In genomic region chr20:41014557-41015088, GRCh38 we compare ENCODE assay signal across 18 cellular contexts. TPM values are rescaled to one million over a fixed set of nuclear protein-coding genes. Genes with fewer than 3 reads are reported as not detected.
DNase-seq lines count a peak whose midpoint lies in the region; ATAC-seq and TF ChIP-seq lines count a peak whose summit lies in the region.
"Had no signal": no experiment of that assay in that cellular context is flagged by ENCODE, and none has a peak within 500 bp of the region (broad histone marks: within the 10 kb centered on the region; RNA-seq: fewer than 3 reads in every experiment).

No MANE protein-coding gene starts in this region.

- CTCF ChIA-PET in CD8-positive, alpha-beta memory T cell (lab: Charles Lee) = interaction anchor here (0.7 kb wide), 1 partner anchor 21 kb away, joined by 3 read pairs; no protein-coding TSS in a partner anchor

- H3K79me2 ChIP-seq in KMS-11 (ENCODE audit: insufficient read depth, low read depth) = no peaks in the 10 kb centered on the region

- ATAC-seq in activated naive CD4-positive, alpha-beta T cell treated with anti-CD3 and anti-CD28 coated beads, Interleukin-2, amount 50 U/mL, for 72 hours = no peak
- ATAC-seq: CD8-positive, alpha-beta T cell had no signal

- H3K9ac ChIP-seq in KMS-11 = no peak overlapping the region
- H3K9ac ChIP-seq: BLaER1 had no signal

- no peak overlapping the region for H3K27ac ChIP-seq in KMS-11
- no peak overlapping the region for H3K27ac ChIP-seq in CD8-positive, alpha-beta memory T cell (ENCODE audit: low read depth, low read length)
- H3K27ac ChIP-seq: BLaER1, PC-9 had no signal

- peak overlapping the region; percentile 9; the same call in 1 of the 2 replicates for H3K4me2 ChIP-seq in KMS-11
- H3K4me2 ChIP-seq: BLaER1, PC-9 had no signal

- DNase-seq in activated naive CD4-positive, alpha-beta T cell treated with anti-CD3 and anti-CD28 coated beads, Interleukin-2, amount 50 U/mL, for 72 hours (ENCODE audit: low spot score in 2 of 2) = no peak
- peak; percentile 49 for DNase-seq in RPMI8226
- DNase-seq in myocyte (ENCODE audit: low read depth) = peak; percentile 49
- DNase-seq in CD8-positive, alpha-beta memory T cell = no peak
- DNase-seq in NK-92 (lab: John Stamatoyannopoulos, UW; ENCODE audit: unreplicated experiment) = no peak
- no peak for DNase-seq in activated CD4-positive, alpha-beta T cell treated with anti-CD3 and anti-CD28 coated beads, Interleukin-2, amount 50 U/mL, for 4 hours
- DNase-seq: CD8-positive, alpha-beta T cell; GOT3; HFFc6; Kasumi-1; NCI-H1105; NCI-H1694; NCI-H2107; NCI-H345; PC-9 had no signal

- no peaks in the 10 kb centered on the region for H3K36me3 ChIP-seq in KMS-11 (ENCODE audit: insufficient read depth)
- no peaks in the 10 kb centered on the region for H3K36me3 ChIP-seq in CD8-positive, alpha-beta memory T cell (ENCODE audit: insufficient read depth, low read length)
- H3K36me3 ChIP-seq: BLaER1 had no signal

- no peaks in the 10 kb centered on the region for H3K9me3 ChIP-seq in CD8-positive, alpha-beta memory T cell (ENCODE audit: low read length)
- H3K9me3 ChIP-seq: BLaER1 had no signal

- H3K4me1 ChIP-seq in KMS-11 (ENCODE audit: low read depth, poor library complexity, severe bottlenecking) = peaks cover 60% of the 10 kb centered on the region
- no peaks in the 10 kb centered on the region for H3K4me1 ChIP-seq in CD8-positive, alpha-beta memory T cell (ENCODE audit: insufficient read depth, low read length)

- peaks cover 16% of the 10 kb centered on the region for H3K4me1 Mint-ChIP-seq in activated naive CD4-positive, alpha-beta T cell treated with anti-CD3 and anti-CD28 coated beads, Interleukin-2, amount 50 U/mL, for 24 hours
- H3K4me1 Mint-ChIP-seq in CD8-positive, alpha-beta memory T cell = peaks cover 13 to 17% (median 14%) of the 10 kb centered on the region in 3 donors

- no peaks in the 10 kb centered on the region for H3K36me3 Mint-ChIP-seq in activated naive CD4-positive, alpha-beta T cell treated with anti-CD3 and anti-CD28 coated beads, Interleukin-2, amount 50 U/mL, for 24 hours
- H3K36me3 Mint-ChIP-seq in activated naive CD4-positive, alpha-beta T cell treated with anti-CD3 and anti-CD28 coated beads, Interleukin-2, amount 50 U/mL, for 72 hours = no peaks in the 10 kb centered on the region
- no peaks in the 10 kb centered on the region for H3K36me3 Mint-ChIP-seq in CD8-positive, alpha-beta memory T cell
- H3K36me3 Mint-ChIP-seq: CD8-positive, alpha-beta T cell had no signal

- H3K27ac Mint-ChIP-seq in activated naive CD4-positive, alpha-beta T cell treated with anti-CD3 and anti-CD28 coated beads, Interleukin-2, amount 50 U/mL, for 24 hours = peak overlapping the region; percentile 8
- H3K27ac Mint-ChIP-seq in activated naive CD4-positive, alpha-beta T cell treated with anti-CD3 and anti-CD28 coated beads, Interleukin-2, amount 50 U/mL, for 72 hours = no peak overlapping the region
- H3K27ac Mint-ChIP-seq in CD8-positive, alpha-beta memory T cell = peak overlapping the region in 1 of 8 donors; percentile 14
- H3K27ac Mint-ChIP-seq: CD8-positive, alpha-beta T cell; HFFc6 had no signal

- H3K27me3 ChIP-seq in KMS-11 (ENCODE audit: insufficient read depth, low read depth) = no peaks in the 10 kb centered on the region
- no peaks in the 10 kb centered on the region for H3K27me3 ChIP-seq in CD8-positive, alpha-beta memory T cell (ENCODE audit: insufficient read depth, low read length, poor library complexity, severe bottlenecking)
- H3K27me3 ChIP-seq: BLaER1 had no signal

- H3K4me3 ChIP-seq in KMS-11 (IDR thresholded peaks at IDR 0.05; ENCODE audit: insufficient read depth, low read depth, low read length) = no peak overlapping the region
- H3K4me3 ChIP-seq in CD8-positive, alpha-beta memory T cell (ENCODE audit: low read length) = no peak overlapping the region
- H3K4me3 ChIP-seq: BLaER1, PC-9 had no signal

- H2AFZ ChIP-seq in KMS-11 (ENCODE audit: low read depth) = no peak overlapping the region
- H2AFZ ChIP-seq: PC-9 had no signal

- no peaks in the 10 kb centered on the region for H3K27me3 Mint-ChIP-seq in activated naive CD4-positive, alpha-beta T cell treated with anti-CD3 and anti-CD28 coated beads, Interleukin-2, amount 50 U/mL, for 24 hours
- H3K27me3 Mint-ChIP-seq in CD8-positive, alpha-beta memory T cell = peaks cover 0 to 2% of the 10 kb centered on the region in 2 donors

- no peak overlapping the region for H3K4me3 Mint-ChIP-seq in activated naive CD4-positive, alpha-beta T cell treated with anti-CD3 and anti-CD28 coated beads, Interleukin-2, amount 50 U/mL, for 24 hours
- no peak overlapping the region for H3K4me3 Mint-ChIP-seq in CD8-positive, alpha-beta memory T cell
- H3K4me3 Mint-ChIP-seq: CD8-positive, alpha-beta T cell; HFFc6 had no signal

- H4K20me1 ChIP-seq in KMS-11 (ENCODE audit: insufficient read depth) = no peaks in the 10 kb centered on the region
- H4K20me1 ChIP-seq: BLaER1 had no signal

- no peak for TF ChIP-seq CTCF in KMS-11 (conservative IDR thresholded peaks at IDR 0.05; ENCODE audit: low read depth, low read length)

- H3K9me3 Mint-ChIP-seq in activated naive CD4-positive, alpha-beta T cell treated with anti-CD3 and anti-CD28 coated beads, Interleukin-2, amount 50 U/mL, for 24 hours = no peaks in the 10 kb centered on the region
- H3K9me3 Mint-ChIP-seq in activated naive CD4-positive, alpha-beta T cell treated with anti-CD3 and anti-CD28 coated beads, Interleukin-2, amount 50 U/mL, for 72 hours = no peaks in the 10 kb centered on the region
- H3K9me3 Mint-ChIP-seq in CD8-positive, alpha-beta memory T cell = no peaks in the 10 kb centered on the region
- H3K9me3 Mint-ChIP-seq: CD8-positive, alpha-beta T cell; HFFc6 had no signal

- POLR2A ChIA-PET in CD8-positive, alpha-beta memory T cell (lab: Charles Lee) = no interaction called here

RNA-seq across cellular contexts. Expression of gene TOP1, which starts 14.0 kb away (rescaled TPM):
- 10 to 100 TPM; 62.4 to 98.9 TPM for total RNA-seq in activated naive CD4-positive, alpha-beta T cell treated with anti-CD3 and anti-CD28 coated beads, Interleukin-2, amount 50 U/mL, for 72 hours
- total RNA-seq in myocyte = 18.8 and 23.3 TPM in 2 replicates
- polyA plus RNA-seq in myocyte (2012) = 21.5 TPM
- 100 to 1,000 TPM in 1 of 2 experiments, 10 to 100 TPM in 1; 98.5 to 103 TPM for total RNA-seq in CD8-positive, alpha-beta memory T cell
- 15.0 TPM for polyA plus RNA-seq in CD8-positive, alpha-beta memory T cell

Comparison
In these comparisons a context has a peak if more than half of its experiments do, and no peak if none do; other contexts are left out.
1. DNase-seq: peak in RPMI8226 (single experiment) and myocyte (single experiment); none in activated naive CD4-positive, alpha-beta T cell treated with anti-CD3 and anti-CD28 coated beads, Interleukin-2, amount 50 U/mL, for 72 hours (0 of 2), CD8-positive, alpha-beta memory T cell (0 of 5), NK-92 (single experiment) and activated CD4-positive, alpha-beta T cell treated with anti-CD3 and anti-CD28 coated beads, Interleukin-2, amount 50 U/mL, for 4 hours (0 of 2).